In the genomic region with DNA sequence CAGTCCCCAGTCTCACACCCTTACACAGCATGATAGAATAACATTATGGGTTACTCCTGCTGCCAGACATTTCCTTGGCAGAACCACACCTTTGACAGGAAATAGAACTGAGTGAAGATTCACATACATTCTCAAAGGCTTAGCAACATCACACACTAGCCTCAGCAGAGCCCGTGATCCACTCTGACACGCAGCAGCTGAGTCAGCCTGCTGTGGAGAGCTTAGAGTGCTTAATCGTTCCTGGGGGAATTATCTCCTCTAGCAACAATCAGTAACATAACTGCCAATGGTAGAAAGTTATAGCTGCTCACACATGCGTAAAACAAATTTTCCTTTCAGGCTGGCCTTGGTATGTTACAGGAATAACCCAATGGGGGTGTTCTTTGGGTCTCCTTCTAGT, we compare ENCODE assay signal across 9 cellular contexts.
DNase-seq lines count a peak whose midpoint lies in the region; FAIRE-seq lines count a peak whose summit lies in the region.
"Had no signal": no experiment of that assay in that cellular context is flagged by ENCODE, and none has a peak within 500 bp of the region (broad histone marks: within the 10 kb centered on the region; RNA-seq: fewer than 3 reads in every experiment).

No MANE protein-coding gene starts in this region.

- DNase-seq in NCI-H2107 treated with DMSO at 0.1 percent for 48 hours (lab: John Stamatoyannopoulos, UW; ENCODE audit: unreplicated experiment) (peak; percentile 60), NCI-H2107 (lab: John Stamatoyannopoulos, UW) (no peak), RCC 7860 (ENCODE audit: low spot score) (peak; percentile 99), fibroblast of the conjunctiva (ENCODE audit: low read depth) (peak; percentile 87), smooth muscle cell of the brain vasculature (ENCODE audit: low read depth, low spot score) (peak; percentile 69)
- no peak for DNase-seq in activated T-cell treated with anti-CD3 and anti-CD28 coated beads, Interleukin-2, amount 50 U/mL, for 1 hour
- no peak for DNase-seq in activated effector memory CD4-positive, alpha-beta T cell treated with Interleukin-2 at 50 U/mL for 16 hours
- DNase-seq in activated CD4-positive, CD25-positive, alpha-beta regulatory T cell treated with anti-CD3 and anti-CD28 coated beads, Interleukin-2, amount 50 U/mL, for 72 hours = no peak
- DNase-seq: upper lobe of right lung had no signal

- FAIRE-seq in RCC 7860 (lab: Jason Lieb, UNC) = peak; percentile 97

Comparison
In these comparisons a context has a peak if more than half of its experiments do, and no peak if none do; other contexts are left out.
1. DNase-seq: peak in NCI-H2107 treated with DMSO at 0.1 percent for 48 hours (single experiment), RCC 7860 (single experiment), fibroblast of the conjunctiva (single experiment) and smooth muscle cell of the brain vasculature (single experiment); none in NCI-H2107 (single experiment), activated T-cell treated with anti-CD3 and anti-CD28 coated beads, Interleukin-2, amount 50 U/mL, for 1 hour (single experiment), activated effector memory CD4-positive, alpha-beta T cell treated with Interleukin-2 at 50 U/mL for 16 hours (single experiment) and activated CD4-positive, CD25-positive, alpha-beta regulatory T cell treated with anti-CD3 and anti-CD28 coated beads, Interleukin-2, amount 50 U/mL, for 72 hours (single experiment).